ENCODE assay signal across 1 cellular context in the genomic region with DNA sequence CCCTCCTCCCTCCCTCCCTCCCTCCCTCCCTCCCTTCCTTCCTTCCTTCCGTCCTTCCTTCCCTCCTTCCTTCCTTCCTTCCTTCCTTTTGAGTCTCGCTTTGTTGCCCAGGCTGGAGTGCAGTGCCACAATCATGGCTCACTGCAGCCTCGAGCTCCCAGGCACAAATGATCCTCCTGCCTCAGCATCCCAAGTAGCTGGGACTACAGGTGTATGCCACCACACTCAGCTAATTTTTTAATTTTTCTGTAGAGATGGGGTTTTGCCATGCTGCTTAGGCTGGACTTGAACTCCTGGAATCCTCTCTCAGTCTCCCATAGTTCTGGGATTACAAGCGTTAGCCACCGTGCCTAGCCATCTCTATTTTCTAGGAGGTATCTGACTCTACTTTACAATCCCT. TPM values are rescaled to one million over a fixed set of nuclear protein-coding genes. Genes with fewer than 3 reads are reported as not detected.
"Had no signal": no experiment of that assay in that cellular context is flagged by ENCODE, and none has a peak within 500 bp of the region (broad histone marks: within the 10 kb centered on the region; RNA-seq: fewer than 3 reads in every experiment).

No MANE protein-coding gene starts in this region.

RNA-seq across cellular contexts. Expression of gene SAXO2, which starts 48.7 kb away (rescaled TPM):
- total RNA-seq: SK-MEL-5 had no signal
